2 cellular contexts compared by ENCODE assay signal in genomic region chr7:11620406-11620805, GRCh38.
TF ChIP-seq lines count a peak whose summit lies in the region.

No MANE protein-coding gene starts in this region.

TF ChIP-seq in GM23338, 12 proteins besides CTCF, POLR2A, EP300 and RAD21 (continued from another document):
- TF ChIP-seq ZNF462 (CRISPR knock-in tag; IDR thresholded peaks at IDR 0.05) (no peak), CREB1 (CRISPR knock-in tag; IDR thresholded peaks at IDR 0.05; ENCODE audit: low read depth) (no peak), NANOG (IDR thresholded peaks at IDR 0.05; ENCODE audit: borderline replicate concordance) (no peak), POLR2AphosphoS5 (IDR thresholded peaks at IDR 0.05; ENCODE audit: low read depth) (no peak), ETS1 (IDR thresholded peaks at IDR 0.05) (no peak)

TF ChIP-seq in WTC11, 78 proteins besides CTCF, POLR2A, EP300 and RAD21 (continued from another document):
- no peak for TF ChIP-seq MLX (CRISPR knock-in tag; IDR thresholded peaks at IDR 0.05)
- TF ChIP-seq TEAD1 (CRISPR knock-in tag; IDR thresholded peaks at IDR 0.05): no peak
- TF ChIP-seq ESRRA (CRISPR knock-in tag; IDR thresholded peaks at IDR 0.05; ENCODE audit: borderline replicate concordance): no peak
- TF ChIP-seq CREM (CRISPR knock-in tag; IDR thresholded peaks at IDR 0.05): no peak
- TF ChIP-seq NR3C1 (CRISPR knock-in tag; conservative IDR thresholded peaks at IDR 0.05; ENCODE audit: low read depth): no peak
